ENCODE assay signal across 21 cellular contexts in the genomic region with DNA sequence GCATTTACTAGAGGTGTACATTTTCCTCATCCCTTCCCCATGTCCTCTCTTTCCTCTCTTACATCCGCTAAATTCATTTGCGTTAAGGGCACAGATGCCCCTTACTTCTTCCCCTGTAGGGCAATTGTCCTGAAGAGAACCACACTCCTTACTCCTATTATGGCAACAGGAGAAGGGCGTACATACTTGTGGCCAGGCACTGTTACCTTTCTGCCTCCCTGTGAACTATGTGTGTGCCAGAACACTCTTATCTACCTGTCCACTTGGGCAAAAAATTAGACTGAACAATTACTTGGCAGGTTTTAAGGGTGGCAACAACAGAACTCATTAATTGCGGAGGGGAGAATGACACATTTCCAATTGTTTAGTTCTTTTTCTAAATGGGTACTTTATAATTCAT.
A peak's percentile ranks its signal among the peaks of the same experiment; 100 is the strongest.
DNase-seq lines count a peak whose midpoint lies in the region; ATAC-seq and TF ChIP-seq lines count a peak whose summit lies in the region.
"Had no signal": no experiment of that assay in that cellular context is flagged by ENCODE, and none has a peak within 500 bp of the region (broad histone marks: within the 10 kb centered on the region; RNA-seq: fewer than 3 reads in every experiment).

No MANE protein-coding gene starts in this region.

- H3K4me1 ChIP-seq in body of pancreas: peaks cover 8% of the 10 kb centered on the region
- H3K4me1 ChIP-seq in lung (ENCODE audit: control insufficient read depth in 2 of 2, insufficient read depth in 2 of 2, low read length in 2 of 2): peaks cover 13 to 18% of the 10 kb centered on the region in 2 donors
- peaks cover 19% of the 10 kb centered on the region for H3K4me1 ChIP-seq in suprapubic skin

- H3K36me3 ChIP-seq in body of pancreas (replicated peaks in 1 of 2; ENCODE audit: insufficient read depth in 1 of 2, low read depth in 2 of 2) (peaks cover 0 to 2% of the 10 kb centered on the region in 2 donors), lung (ENCODE audit: control insufficient read depth in 2 of 2, insufficient read depth in 2 of 2, low read length in 2 of 2) (peaks cover 2 to 6% of the 10 kb centered on the region in 2 donors), suprapubic skin (peaks cover 26% of the 10 kb centered on the region)
- H3K36me3 ChIP-seq: ovary had no signal

- ATAC-seq in body of pancreas (no peak), lung (ENCODE audit: insufficient read depth, low FRiP score) (no peak)
- no peak for ATAC-seq in naive thymus-derived CD8-positive, alpha-beta T cell
- ATAC-seq: activated CD8-positive, alpha-beta T cell treated with anti-CD3 and anti-CD28 coated beads, Interleukin-2, amount 10 ng/mL, durations not matched to agents 7 days and 5 days; activated naive CD4-positive, alpha-beta T cell treated with anti-CD3 and anti-CD28 coated beads, Interleukin-2, amount 50 U/mL, for 72 hours; left colon; stimulated activated naive CD8-positive, alpha-beta T cell treated with anti-CD3 and anti-CD28 coated beads, Interleukin-15, Interleukin-2, amounts not matched to agents 100 U/mL and 50 U/mL, for 24 hours had no signal

- no peak for TF ChIP-seq EP300 in suprapubic skin (IDR thresholded peaks at IDR 0.05)

- intact Hi-C loops in body of pancreas (cut with DNase I): no loop called here

- TF ChIP-seq POLR2A in body of pancreas (IDR thresholded peaks at IDR 0.05): no peak
- TF ChIP-seq POLR2A in suprapubic skin (IDR thresholded peaks at IDR 0.05): no peak

- TF ChIP-seq CTCF in body of pancreas (IDR thresholded peaks at IDR 0.05): no peak
- no peak for TF ChIP-seq CTCF in lung (IDR thresholded peaks at IDR 0.05; ENCODE audit: control extremely low read depth, extremely low read depth)
- no peak for TF ChIP-seq CTCF in suprapubic skin (IDR thresholded peaks at IDR 0.05)

- DNase-seq in NCI-H2029 (lab: John Stamatoyannopoulos, UW): peak; percentile 0
- no peak for DNase-seq in NCI-H2029 treated with DMSO at 0.1 percent for 48 hours (lab: John Stamatoyannopoulos, UW)
- no peak for DNase-seq in body of pancreas
- no peak for DNase-seq in lung (ENCODE audit: low spot score)
- no peak for DNase-seq in suprapubic skin (ENCODE audit: low spot score in 2 of 2)
- no peak for DNase-seq in NOMO-1 treated with dmso at 0.1 percent for 144 hours (lab: John Stamatoyannopoulos, UW; ENCODE audit: unreplicated experiment)
- DNase-seq in naive thymus-derived CD8-positive, alpha-beta T cell: no peak
- no peak for DNase-seq in cerebellar cortex (ENCODE audit: low spot score)
- DNase-seq: 8988T; activated B cell treated with CpG ODN at 0.5 μM for 24 hours; activated CD8-positive, alpha-beta T cell treated with anti-CD3 and anti-CD28 coated beads, Interleukin-2, amount 10 ng/mL, durations not matched to agents 7 days and 5 days; BE2C; H9; Kasumi-1; left colon; NCI-H2171; ovary; stimulated activated CD4-positive, alpha-beta T cell treated with anti-CD3 and anti-CD28 coated beads, Interleukin-2, amount 100 ng/mL, for 24 hours; stimulated activated naive CD8-positive, alpha-beta T cell treated with anti-CD3 and anti-CD28 coated beads, Interleukin-15, Interleukin-2, amounts not matched to agents 100 U/mL and 50 U/mL, for 24 hours had no signal

- H3K27ac ChIP-seq in body of pancreas (peak overlapping the region in 3 of 4 donors; percentile 20 to 57 (median 31)), lung (ENCODE audit: low read depth in 1 of 2, low read length in 1 of 2) (peak overlapping the region; percentile 60 to 78), suprapubic skin (peak overlapping the region; percentile 46)
- H3K27ac ChIP-seq: coronary artery, ovary had no signal

- H3K4me1 Mint-ChIP-seq in naive thymus-derived CD8-positive, alpha-beta T cell: peaks cover 0 to 2% (median 0%) of the 10 kb centered on the region in 4 donors
- H3K4me1 Mint-ChIP-seq: activated B cell treated with CpG ODN at 0.5 μM for 24 hours had no signal

- no peak overlapping the region for H3K4me3 Mint-ChIP-seq in naive thymus-derived CD8-positive, alpha-beta T cell
- H3K4me3 Mint-ChIP-seq: activated B cell treated with CpG ODN at 0.5 μM for 24 hours; activated CD8-positive, alpha-beta T cell treated with anti-CD3 and anti-CD28 coated beads, Interleukin-2, amount 10 ng/mL, durations not matched to agents 7 days and 5 days; H9 had no signal

- H3K4me3 ChIP-seq in body of pancreas: no peak overlapping the region
- H3K4me3 ChIP-seq in lung: no peak overlapping the region
- H3K4me3 ChIP-seq in suprapubic skin: no peak overlapping the region
- H3K4me3 ChIP-seq: coronary artery, ovary had no signal

- peaks cover 11 to 69% (median 38%) of the 10 kb centered on the region in 3 donors for H3K36me3 Mint-ChIP-seq in naive thymus-derived CD8-positive, alpha-beta T cell

- no peaks in the 10 kb centered on the region for H3K9me3 ChIP-seq in body of pancreas
- no peaks in the 10 kb centered on the region for H3K9me3 ChIP-seq in lung (ENCODE audit: control insufficient read depth in 2 of 2, insufficient read depth in 1 of 2, low read length in 1 of 2)
- H3K9me3 ChIP-seq in suprapubic skin: no peaks in the 10 kb centered on the region
- H3K9me3 ChIP-seq: BE2C, ovary had no signal

- no peaks in the 10 kb centered on the region for H3K9me3 Mint-ChIP-seq in naive thymus-derived CD8-positive, alpha-beta T cell
- H3K9me3 Mint-ChIP-seq: activated B cell treated with CpG ODN at 0.5 μM for 24 hours; activated naive CD4-positive, alpha-beta T cell treated with anti-CD3 and anti-CD28 coated beads, Interleukin-2, amount 50 U/mL, for 72 hours; H9 had no signal

- 74 to 83% methylated on average over 4 of the region's 4 CpGs for WGBS in body of pancreas, 2 donors
- WGBS in lung, 2 donors: 70 to 88% methylated on average over 4 of the region's 4 CpGs
- WGBS in suprapubic skin: 93% methylated on average over 4 of the region's 4 CpGs

- no peak overlapping the region for H3K27ac Mint-ChIP-seq in naive thymus-derived CD8-positive, alpha-beta T cell
- H3K27ac Mint-ChIP-seq: activated B cell treated with CpG ODN at 0.5 μM for 24 hours; activated CD8-positive, alpha-beta T cell treated with anti-CD3 and anti-CD28 coated beads, Interleukin-2, amount 10 ng/mL, durations not matched to agents 7 days and 5 days; activated naive CD4-positive, alpha-beta T cell treated with anti-CD3 and anti-CD28 coated beads, Interleukin-2, amount 50 U/mL, for 72 hours; H9 had no signal

- POLR2A ChIA-PET in naive thymus-derived CD8-positive, alpha-beta T cell (lab: Charles Lee): no interaction called here

- no peaks in the 10 kb centered on the region for H3K27me3 ChIP-seq in body of pancreas
- no peaks in the 10 kb centered on the region for H3K27me3 ChIP-seq in lung (ENCODE audit: control insufficient read depth, insufficient read depth)
- no peaks in the 10 kb centered on the region for H3K27me3 ChIP-seq in suprapubic skin
- H3K27me3 ChIP-seq: BE2C, ovary had no signal

- no peaks in the 10 kb centered on the region for H3K27me3 Mint-ChIP-seq in naive thymus-derived CD8-positive, alpha-beta T cell
- H3K27me3 Mint-ChIP-seq: activated B cell treated with CpG ODN at 0.5 μM for 24 hours had no signal
